Comparison of ENCODE assay signal across 14 cellular contexts in genomic region chr19:49758292-49758691, GRCh38. TPM values are rescaled to one million over a fixed set of nuclear protein-coding genes. Genes with fewer than 3 reads are reported as not detected.
DNase-seq lines count a peak whose midpoint lies in the region; ATAC-seq and TF ChIP-seq lines count a peak whose summit lies in the region.
"Had no signal": no experiment of that assay in that cellular context is flagged by ENCODE, and none has a peak within 500 bp of the region (broad histone marks: within the 10 kb centered on the region; RNA-seq: fewer than 3 reads in every experiment).

No MANE protein-coding gene starts in this region.

- H3K27me3 ChIP-seq in GM23248 (replicated peaks; ENCODE audit: insufficient read depth) (no peaks in the 10 kb centered on the region), trophoblast cell (ENCODE audit: insufficient read depth, low read length) (no peaks in the 10 kb centered on the region), ascending aorta (no peaks in the 10 kb centered on the region)

- H4K91ac ChIP-seq in trophoblast cell (ENCODE audit: low read depth, low read length) = peak overlapping the region; percentile 63

- peaks cover 6% of the 10 kb centered on the region for H3K79me1 ChIP-seq in trophoblast cell (ENCODE audit: low read length)

- peak overlapping the region; percentile 65 for H3K4me2 ChIP-seq in GM23248 (ENCODE audit: unreplicated experiment)
- H3K4me2 ChIP-seq in trophoblast cell (ENCODE audit: low read length) = no peak overlapping the region
- H3K4me2 ChIP-seq: KMS-11 had no signal

- H3K14ac ChIP-seq in trophoblast cell (ENCODE audit: low read length) = no peak overlapping the region

- no peak overlapping the region for H3K23ac ChIP-seq in trophoblast cell (ENCODE audit: low read length)

- H4K8ac ChIP-seq in trophoblast cell (ENCODE audit: low read depth, low read length) = peak overlapping the region; percentile 57

- H3K4me1 ChIP-seq in GM23248 (ENCODE audit: insufficient read depth) = peaks cover 34% of the 10 kb centered on the region
- peaks cover 11 to 19% of the 10 kb centered on the region in 2 experiments for H3K4me1 ChIP-seq in trophoblast cell (ENCODE audit: control insufficient read depth in 1 of 2, insufficient read depth in 2 of 2, low read length in 2 of 2)
- H3K4me1 ChIP-seq in ascending aorta = no peaks in the 10 kb centered on the region

- H3K18ac ChIP-seq in trophoblast cell (ENCODE audit: low read length) = no peak overlapping the region

- intact Hi-C loops in ascending aorta (cut with DNase I) = no loop called here

- H2BK5ac ChIP-seq in trophoblast cell (ENCODE audit: low read depth, low read length, poor library complexity) = no peak overlapping the region

- 2 to 5% methylated on average over 7 of the region's 7 CpGs for WGBS in GM23248 (ENCODE audit: low coverage in 1 of 2, low lambda C conversion rate in 2 of 2, missing lambda C conversion rate in 2 of 2), 2 experiments
- WGBS in trophoblast cell (ENCODE audit: extremely low coverage, insufficient coverage, insufficient read length) = no CpG with 5 or more reads among the region's 7 CpGs

- H4K20me1 ChIP-seq in GM23248 (ENCODE audit: insufficient read depth) = no peaks in the 10 kb centered on the region

- POLR2A ChIA-PET in RWPE1 (lab: Yijun Ruan, JAX; ENCODE audit: low non-redundant PET) = no interaction called here

- H3K79me2 ChIP-seq in GM23248 (ENCODE audit: insufficient read depth) (no peaks in the 10 kb centered on the region), trophoblast cell (ENCODE audit: control insufficient read depth, insufficient read depth, low read length, poor library complexity) (peaks cover 2% of the 10 kb centered on the region)

- H3K9ac ChIP-seq in GM23248 (peak overlapping the region; percentile 54), trophoblast cell (ENCODE audit: low read length) (no peak overlapping the region)
- H3K9ac ChIP-seq: KMS-11 had no signal

- H3K27ac ChIP-seq in GM23248 = peak overlapping the region; percentile 32
- peak overlapping the region; percentile 71 for H3K27ac ChIP-seq in RWPE1
- H3K27ac ChIP-seq in trophoblast cell (ENCODE audit: low read depth, low read length) = no peak overlapping the region
- H3K27ac ChIP-seq in ascending aorta = no peak overlapping the region
- H3K27ac ChIP-seq: KMS-11 had no signal

- peaks cover 23% of the 10 kb centered on the region for H3F3A ChIP-seq in GM23248 (ENCODE audit: insufficient read depth)

- H3K9me3 ChIP-seq in GM23248 (ENCODE audit: low read depth) (no peaks in the 10 kb centered on the region), trophoblast cell (ENCODE audit: insufficient read depth, low read depth, low read length) (peaks cover 6% of the 10 kb centered on the region), ascending aorta (peaks cover 0 to 14% of the 10 kb centered on the region in 2 donors)

- no peak overlapping the region for H3K4ac ChIP-seq in trophoblast cell (ENCODE audit: low read depth, low read length)

- H3K36me3 ChIP-seq in GM23248 (ENCODE audit: low read depth) = no peaks in the 10 kb centered on the region
- peaks cover 0 to 3% of the 10 kb centered on the region in 2 experiments for H3K36me3 ChIP-seq in trophoblast cell (ENCODE audit: control insufficient read depth in 1 of 2, insufficient read depth in 2 of 2, low read length in 2 of 2)
- no peaks in the 10 kb centered on the region for H3K36me3 ChIP-seq in ascending aorta

- in situ Hi-C loops in GM23248 (cut with MboI) = no loop called here

- no peak overlapping the region for H2AK5ac ChIP-seq in trophoblast cell (ENCODE audit: low read length)

- DNase-seq in GM23248 = peak; percentile 84
- DNase-seq in RWPE1 (ENCODE audit: low spot score) = peak; percentile 23
- peak; percentile 81 for DNase-seq in fibroblast of mammary gland (ENCODE audit: low read depth)
- DNase-seq in trophoblast cell = no peak
- DNase-seq in NCI-H526 treated with DMSO at 0.1 percent for 48 hours (lab: John Stamatoyannopoulos, UW) = no peak
- DNase-seq in ascending aorta (ENCODE audit: low spot score in 2 of 2) = no peak
- no peak for DNase-seq in LoVo (ENCODE audit: low spot score)
- DNase-seq: activated CD8-positive, alpha-beta memory T cell treated with anti-CD3 and anti-CD28 coated beads for 24 hours; aorta; NCI-H446; retina; SW 1271 had no signal

- peak overlapping the region; percentile 73 for H2BK12ac ChIP-seq in trophoblast cell (ENCODE audit: low read length)

- peak overlapping the region; percentile 92 for H2AFZ ChIP-seq in GM23248
- peak overlapping the region; percentile 20 for H2AFZ ChIP-seq in trophoblast cell (ENCODE audit: insufficient read depth, low read length, poor library complexity)

- H3K9me2 ChIP-seq in GM23248 (ENCODE audit: insufficient read depth) = no peaks in the 10 kb centered on the region

- 0 out of 2 replicates have a peak overlapping the region, but pooled peaks have one; percentile 7 for H3K4me3 ChIP-seq in GM23248
- H3K4me3 ChIP-seq in fibroblast of mammary gland (ENCODE audit: control insufficient read depth, low read depth, low read length) = no peak overlapping the region
- no peak overlapping the region for H3K4me3 ChIP-seq in trophoblast cell (ENCODE audit: low read depth, low read length)
- no peak overlapping the region for H3K4me3 ChIP-seq in ascending aorta

- H4K12ac ChIP-seq in trophoblast cell (ENCODE audit: low read depth, low read length) = no peak overlapping the region

- TF ChIP-seq CTCF in RWPE1 (conservative IDR thresholded peaks at IDR 0.05; ENCODE audit: low read depth) (no peak), fibroblast of mammary gland (conservative IDR thresholded peaks at IDR 0.05; ENCODE audit: control insufficient read depth, insufficient read depth, low read depth, low read length) (no peak), ascending aorta (IDR thresholded peaks at IDR 0.05) (no peak)

- CTCF ChIA-PET in RWPE1 (lab: Yijun Ruan, JAX) = no interaction called here

- H2BK120ac ChIP-seq in trophoblast cell (ENCODE audit: insufficient read depth, low read length, poor library complexity) = no peak overlapping the region

- ATAC-seq in HG03139 (IDR thresholded peaks at IDR 0.05; ENCODE audit: unreplicated experiment) = no peak

RNA-seq across cellular contexts. Expression of gene TSKS, which starts 4.8 kb away (rescaled TPM):
- total RNA-seq in GM23248 (2014; rRNA removed; shearing (Covaris generic)) = 0.38 and 2.1 TPM in 2 replicates
- 0.31 and 0.93 TPM in 2 replicates for polyA plus RNA-seq in GM23248 (2016; fragmentation: Nextera tagmentation; extraction: Ambion mirVana)
- 0.12 and 0.15 TPM in 2 replicates for polyA plus RNA-seq in trophoblast cell (2013)
- not detected for total RNA-seq in ascending aorta

RNA-seq across cellular contexts. Expression of gene AP2A1, which starts 8.5 kb away (rescaled TPM):
- total RNA-seq in GM23248 (2014; rRNA removed; shearing (Covaris generic)) = 118 and 124 TPM in 2 replicates
- 64.2 and 64.9 TPM in 2 replicates for polyA plus RNA-seq in GM23248 (2016; fragmentation: Nextera tagmentation; extraction: Ambion mirVana)
- 102 and 103 TPM in 2 replicates for polyA plus RNA-seq in trophoblast cell (2013)
- 249 TPM for total RNA-seq in ascending aorta

RNA-seq across cellular contexts. Expression of gene FUZ, which starts 54.8 kb away (rescaled TPM):
- total RNA-seq in GM23248 (2014; rRNA removed; shearing (Covaris generic)) = 17.7 and 21.1 TPM in 2 replicates
- polyA plus RNA-seq in GM23248 (2016; fragmentation: Nextera tagmentation; extraction: Ambion mirVana) = 11.7 and 15.1 TPM in 2 replicates
- polyA plus RNA-seq in trophoblast cell (2013) = 6.6 and 7.6 TPM in 2 replicates
- 22.1 TPM for total RNA-seq in ascending aorta

RNA-seq across cellular contexts. Expression of gene MED25, which starts 59.8 kb away (rescaled TPM):
- total RNA-seq in GM23248 (2014; rRNA removed; shearing (Covaris generic)) = 21.8 and 24.2 TPM in 2 replicates
- polyA plus RNA-seq in GM23248 (2016; fragmentation: Nextera tagmentation; extraction: Ambion mirVana) = 17.4 and 21.9 TPM in 2 replicates
- 50.3 and 50.7 TPM in 2 replicates for polyA plus RNA-seq in trophoblast cell (2013)
- total RNA-seq in ascending aorta = 54.0 TPM

Comparison
In these comparisons a context has a peak if more than half of its experiments do, and no peak if none do; other contexts are left out.
1. DNase-seq: peak in GM23248 (single experiment), RWPE1 (single experiment) and fibroblast of mammary gland (single experiment); none in trophoblast cell (0 of 2), NCI-H526 treated with DMSO at 0.1 percent for 48 hours (single experiment), ascending aorta (0 of 2) and LoVo (single experiment).
2. H3K27ac ChIP-seq: peak in GM23248 (single experiment) and RWPE1 (single experiment); none in trophoblast cell (single experiment) and ascending aorta (0 of 2).